ENCODE assay signal across 1 cellular context in the genomic region with DNA sequence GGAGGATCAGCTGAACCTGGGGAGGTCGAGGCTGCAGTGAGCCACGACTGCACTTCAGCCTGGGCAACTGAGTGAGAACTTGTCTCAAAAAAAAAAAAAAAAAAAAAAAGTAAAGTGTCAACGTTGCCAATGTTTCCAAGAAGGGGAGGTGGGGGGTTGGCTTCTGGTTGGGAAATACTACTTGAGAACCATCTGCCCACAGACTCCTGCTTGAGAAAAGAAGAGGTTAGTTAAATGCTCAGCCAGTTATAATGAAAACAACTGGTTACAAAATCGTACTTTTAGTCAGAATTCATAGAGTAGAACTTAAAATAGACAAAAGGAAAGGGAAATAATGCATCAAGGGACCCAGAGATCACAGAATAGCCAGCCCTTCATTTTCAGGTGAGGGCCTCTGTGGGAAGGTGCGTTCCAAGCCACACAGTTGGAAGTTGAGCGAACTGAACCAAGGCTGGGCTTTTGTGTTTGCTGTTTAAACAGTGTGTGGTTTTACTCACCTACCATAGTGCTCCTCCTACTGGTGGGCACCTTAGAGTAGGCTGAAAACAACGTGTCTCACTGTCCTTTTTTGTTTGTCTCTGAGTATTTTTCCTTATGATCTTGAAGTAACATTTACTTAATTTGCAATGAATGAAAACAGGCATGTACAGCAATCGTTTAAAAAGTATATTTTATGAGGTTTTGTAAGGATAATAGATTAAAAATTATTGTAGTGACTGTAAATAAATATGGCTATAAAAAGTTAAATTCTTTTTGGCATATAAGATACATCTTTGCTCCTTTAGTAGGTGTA.
A peak's percentile ranks its signal among the peaks of the same experiment; 100 is the strongest.
TF ChIP-seq lines count a peak whose summit lies in the region.

No MANE protein-coding gene starts in this region.

TF ChIP-seq in A549, 52 proteins besides CTCF, POLR2A, EP300 and RAD21 (continued from another document):
- TF ChIP-seq, protein P1, sequence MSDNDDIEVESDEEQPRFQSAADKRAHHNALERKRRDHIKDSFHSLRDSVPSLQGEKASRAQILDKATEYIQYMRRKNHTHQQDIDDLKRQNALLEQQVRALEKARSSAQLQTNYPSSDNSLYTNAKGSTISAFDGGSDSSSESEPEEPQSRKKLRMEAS (IDR thresholded peaks at IDR 0.05), result peak; percentile 72
- TF ChIP-seq PHF8 (IDR thresholded peaks at IDR 0.05; ENCODE audit: borderline replicate concordance, low read depth) (no peak), SREBF2 (IDR thresholded peaks at IDR 0.05) (no peak), E2F6 (IDR thresholded peaks at IDR 0.05; ENCODE audit: borderline replicate concordance, low read depth) (no peak), TFCP2L1 (CRISPR knock-in tag; IDR thresholded peaks at IDR 0.05) (no peak), HOXB5 (CRISPR knock-in tag; IDR thresholded peaks at IDR 0.05) (peak; percentile 64; the same call in 1 of the 2 replicates), TP53 (CRISPR knock-in tag; IDR thresholded peaks at IDR 0.05) (no peak), NPAS2 (CRISPR knock-in tag; IDR thresholded peaks at IDR 0.05; ENCODE audit: borderline replicate concordance) (no peak), MAZ (IDR thresholded peaks at IDR 0.05; ENCODE audit: borderline replicate concordance, low read depth, low read length) (no peak), RFX5 (IDR thresholded peaks at IDR 0.05) (no peak), HDAC2 (IDR thresholded peaks at IDR 0.05) (no peak), HOXB13 (CRISPR knock-in tag; IDR thresholded peaks at IDR 0.05; ENCODE audit: low read depth) (0 out of 2 replicates have a peak, but pooled peaks have one; percentile 26), CBX2 (IDR thresholded peaks at IDR 0.05; ENCODE audit: borderline replicate concordance, low read depth) (no peak), GATA3 (IDR thresholded peaks at IDR 0.05; ENCODE audit: borderline replicate concordance) (peak; percentile 9; the same call in 1 of the 2 replicates), EHF (CRISPR knock-in tag; IDR thresholded peaks at IDR 0.05) (no peak), RNF2 (IDR thresholded peaks at IDR 0.05; ENCODE audit: borderline replicate concordance, low read depth) (no peak), ZFP36 (IDR thresholded peaks at IDR 0.05; ENCODE audit: borderline replicate concordance, partially characterized antibody) (no peak), USF2 (IDR thresholded peaks at IDR 0.05) (no peak), NFE2L2 (conservative IDR thresholded peaks at IDR 0.05; ENCODE audit: low read length) (no peak), FOSL2 (IDR thresholded peaks at IDR 0.05) (no peak), FOSL2 (CRISPR knock-in tag; IDR thresholded peaks at IDR 0.05) (peak; percentile 18; the same call in 1 of the 2 replicates), CHD2 (IDR thresholded peaks at IDR 0.05; ENCODE audit: low read length, partially characterized antibody) (no peak), KDM5A (IDR thresholded peaks at IDR 0.05) (0 out of 2 replicates have a peak, but pooled peaks have one; percentile 17), CEBPB (IDR thresholded peaks at IDR 0.05) (peak; percentile 18 to 67; a peak in 2 of 4 replicates)
- TF ChIP-seq, protein P2, sequence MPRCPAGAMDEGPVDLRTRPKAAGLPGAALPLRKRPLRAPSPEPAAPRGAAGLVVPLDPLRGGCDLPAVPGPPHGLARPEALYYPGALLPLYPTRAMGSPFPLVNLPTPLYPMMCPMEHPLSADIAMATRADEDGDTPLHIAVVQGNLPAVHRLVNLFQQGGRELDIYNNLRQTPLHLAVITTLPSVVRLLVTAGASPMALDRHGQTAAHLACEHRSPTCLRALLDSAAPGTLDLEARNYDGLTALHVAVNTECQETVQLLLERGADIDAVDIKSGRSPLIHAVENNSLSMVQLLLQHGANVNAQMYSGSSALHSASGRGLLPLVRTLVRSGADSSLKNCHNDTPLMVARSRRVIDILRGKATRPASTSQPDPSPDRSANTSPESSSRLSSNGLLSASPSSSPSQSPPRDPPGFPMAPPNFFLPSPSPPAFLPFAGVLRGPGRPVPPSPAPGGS (IDR thresholded peaks at IDR 0.05), result no peak
- TF ChIP-seq, protein P3, sequence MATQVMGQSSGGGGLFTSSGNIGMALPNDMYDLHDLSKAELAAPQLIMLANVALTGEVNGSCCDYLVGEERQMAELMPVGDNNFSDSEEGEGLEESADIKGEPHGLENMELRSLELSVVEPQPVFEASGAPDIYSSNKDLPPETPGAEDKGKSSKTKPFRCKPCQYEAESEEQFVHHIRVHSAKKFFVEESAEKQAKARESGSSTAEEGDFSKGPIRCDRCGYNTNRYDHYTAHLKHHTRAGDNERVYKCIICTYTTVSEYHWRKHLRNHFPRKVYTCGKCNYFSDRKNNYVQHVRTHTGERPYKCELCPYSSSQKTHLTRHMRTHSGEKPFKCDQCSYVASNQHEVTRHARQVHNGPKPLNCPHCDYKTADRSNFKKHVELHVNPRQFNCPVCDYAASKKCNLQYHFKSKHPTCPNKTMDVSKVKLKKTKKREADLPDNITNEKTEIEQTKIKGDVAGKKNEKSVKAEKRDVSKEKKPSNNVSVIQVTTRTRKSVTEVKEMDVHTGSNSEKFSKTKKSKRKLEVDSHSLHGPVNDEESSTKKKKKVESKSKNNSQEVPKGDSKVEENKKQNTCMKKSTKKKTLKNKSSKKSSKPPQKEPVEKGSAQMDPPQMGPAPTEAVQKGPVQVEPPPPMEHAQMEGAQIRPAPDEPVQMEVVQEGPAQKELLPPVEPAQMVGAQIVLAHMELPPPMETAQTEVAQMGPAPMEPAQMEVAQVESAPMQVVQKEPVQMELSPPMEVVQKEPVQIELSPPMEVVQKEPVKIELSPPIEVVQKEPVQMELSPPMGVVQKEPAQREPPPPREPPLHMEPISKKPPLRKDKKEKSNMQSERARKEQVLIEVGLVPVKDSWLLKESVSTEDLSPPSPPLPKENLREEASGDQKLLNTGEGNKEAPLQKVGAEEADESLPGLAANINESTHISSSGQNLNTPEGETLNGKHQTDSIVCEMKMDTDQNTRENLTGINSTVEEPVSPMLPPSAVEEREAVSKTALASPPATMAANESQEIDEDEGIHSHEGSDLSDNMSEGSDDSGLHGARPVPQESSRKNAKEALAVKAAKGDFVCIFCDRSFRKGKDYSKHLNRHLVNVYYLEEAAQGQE (IDR thresholded peaks at IDR 0.05), result no peak
